24 cellular contexts compared by ENCODE assay signal in genomic region chr11:121338536-121338935, GRCh38.
"Had no signal": no experiment of that assay in that cellular context is flagged by ENCODE, and none has a peak within 500 bp of the region (broad histone marks: within the 10 kb centered on the region; RNA-seq: fewer than 3 reads in every experiment).

No MANE protein-coding gene starts in this region.

- H3K27me3 Mint-ChIP-seq: activated T-cell treated with anti-CD3 and anti-CD28 coated beads, Interleukin-2, amount 50 U/mL, for 24 hours; activated T-helper 17 cell treated with anti-CD3 and anti-CD28 coated beads, Interleukin-2, amount 50 U/mL, for 72 hours; naive B cell; T-cell had no signal

- FAIRE-seq: TTC549 had no signal

- H3K4me3 Mint-ChIP-seq: activated T-cell treated with anti-CD3 and anti-CD28 coated beads, Interleukin-2, amount 50 U/mL, for 24 hours; activated T-helper 17 cell treated with anti-CD3 and anti-CD28 coated beads, Interleukin-2, amount 50 U/mL, for 72 hours; immature natural killer cell; neural crest cell; stimulated activated memory B cell treated with anti-CD40 and anti-IgM and Interleukin-4, amounts not matched to agents 10 μg/mL and 1 μg/mL and 100 μg/mL, for 72 hours; T-cell; T-helper 2 cell treated with Interferon-gamma antibody and Interleukin-4, amounts not matched to agents 5 μg/mL and 100 μg/mL, for 36 hours had no signal

- H3K36me3 ChIP-seq: ascending aorta, left lung, sigmoid colon, WERI-Rb-1 had no signal

- H3K9me3 ChIP-seq: ascending aorta, left lung, sigmoid colon had no signal

- H3K4me3 ChIP-seq: ascending aorta, coronary artery, hepatocyte, left lung, sigmoid colon, smooth muscle cell had no signal

- H3K27ac Mint-ChIP-seq: activated T-cell treated with anti-CD3 and anti-CD28 coated beads, Interleukin-2, amount 50 U/mL, for 24 hours; activated T-helper 17 cell treated with anti-CD3 and anti-CD28 coated beads, Interleukin-2, amount 50 U/mL, for 72 hours; immature natural killer cell; T-cell; T-helper 2 cell treated with Interferon-gamma antibody and Interleukin-4, amounts not matched to agents 5 μg/mL and 100 μg/mL, for 36 hours had no signal

- H2AFZ ChIP-seq: hepatocyte had no signal

- H3K4me1 ChIP-seq: ascending aorta, foreskin keratinocyte, sigmoid colon had no signal

- H3K27me3 ChIP-seq: ascending aorta, hepatocyte, left lung, sigmoid colon had no signal

- H3K79me2 ChIP-seq: hepatocyte had no signal

- H3K27ac ChIP-seq: ascending aorta, coronary artery, foreskin keratinocyte, hepatocyte, left lung, sigmoid colon, WERI-Rb-1 had no signal

- H3K9me3 Mint-ChIP-seq: activated naive CD4-positive, alpha-beta T cell treated with anti-CD3 and anti-CD28 coated beads, Interleukin-2, amount 50 U/mL, for 72 hours; activated T-cell treated with anti-CD3 and anti-CD28 coated beads, Interleukin-2, amount 50 U/mL, for 24 hours; activated T-helper 17 cell treated with anti-CD3 and anti-CD28 coated beads, Interleukin-2, amount 50 U/mL, for 72 hours; immature natural killer cell; neural crest cell; stimulated activated memory B cell treated with anti-CD40 and anti-IgM and Interleukin-4, amounts not matched to agents 10 μg/mL and 1 μg/mL and 100 μg/mL, for 72 hours; T-cell; T-helper 2 cell treated with Interferon-gamma antibody and Interleukin-4, amounts not matched to agents 5 μg/mL and 100 μg/mL, for 36 hours had no signal

- ATAC-seq: activated naive CD4-positive, alpha-beta T cell treated with anti-CD3 and anti-CD28 coated beads, Interleukin-2, amount 50 U/mL, for 72 hours; activated T-helper 17 cell treated with anti-CD3 and anti-CD28 coated beads, Interleukin-2, amount 50 U/mL, for 72 hours; foreskin keratinocyte; stimulated activated memory B cell treated with anti-CD40 and anti-IgM and Interleukin-4, amounts not matched to agents 10 μg/mL and 1 μg/mL and 100 μg/mL, for 72 hours; T-cell had no signal

- DNase-seq: activated CD4-positive, alpha-beta T cell treated with anti-CD3 and anti-CD28 coated beads for 1 hour; activated CD4-positive, alpha-beta T cell treated with anti-CD3 and anti-CD28 coated beads, Interleukin-2, amount 50 U/mL, for 1 hour; activated CD8-positive, alpha-beta memory T cell treated with anti-CD3 and anti-CD28 coated beads for 24 hours; activated CD8-positive, alpha-beta memory T cell treated with anti-CD3 and anti-CD28 coated beads, Interleukin-2, amount 50 U/mL, for 4 hours; activated T-cell treated with anti-CD3 and anti-CD28 coated beads, Interleukin-2, amount 50 U/mL, for 24 hours; foreskin keratinocyte; immature natural killer cell; left lung; mesendoderm; naive B cell; sigmoid colon; stimulated activated CD4-positive, alpha-beta T cell treated with anti-CD3 and anti-CD28 coated beads, Interleukin-15, amount 100 ng/mL, for 24 hours; T-cell; WERI-Rb-1 had no signal

- H3K36me3 Mint-ChIP-seq: activated naive CD4-positive, alpha-beta T cell treated with anti-CD3 and anti-CD28 coated beads, Interleukin-2, amount 50 U/mL, for 72 hours; immature natural killer cell; naive B cell; stimulated activated memory B cell treated with anti-CD40 and anti-IgM and Interleukin-4, amounts not matched to agents 10 μg/mL and 1 μg/mL and 100 μg/mL, for 72 hours; T-cell had no signal

- H3K4me2 ChIP-seq: hepatocyte, smooth muscle cell had no signal
